ENCODE assay signal across 18 cellular contexts in the genomic region with DNA sequence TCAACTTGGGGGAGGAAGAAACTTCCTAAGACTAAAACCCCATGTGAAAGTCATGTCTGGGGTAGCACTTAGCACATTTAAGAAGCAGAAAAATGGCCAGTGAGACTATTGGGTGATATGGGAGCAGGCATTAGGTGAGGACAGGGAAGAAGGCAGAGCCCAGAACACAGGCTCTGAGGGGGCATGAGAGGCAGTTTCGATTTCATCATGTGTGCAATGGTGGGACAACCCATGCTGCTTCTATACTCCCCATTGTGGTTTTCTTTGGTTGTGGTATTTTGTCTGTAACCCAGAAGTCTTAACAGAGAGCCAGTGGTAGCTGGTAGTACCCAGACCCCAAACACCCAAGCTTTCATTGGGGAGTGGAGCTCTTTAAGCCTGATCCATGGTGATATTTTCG.
"Had no signal": no experiment of that assay in that cellular context is flagged by ENCODE, and none has a peak within 500 bp of the region (broad histone marks: within the 10 kb centered on the region; RNA-seq: fewer than 3 reads in every experiment).

No MANE protein-coding gene starts in this region.

- H3K9me3 Mint-ChIP-seq: activated CD4-positive, alpha-beta memory T cell treated with anti-CD3 and anti-CD28 coated beads, Interleukin-2, amount 10 ng/mL, durations not matched to agents 7 days and 5 days; activated naive CD8-positive, alpha-beta T cell treated with anti-CD3 and anti-CD28 coated beads, Interleukin-2, amount 10 ng/mL, durations not matched to agents 7 days and 5 days; neural crest cell had no signal

- H3K27ac ChIP-seq: body of pancreas, gastroesophageal sphincter, heart left ventricle, transverse colon, uterus had no signal

- H3K4me3 Mint-ChIP-seq: activated CD4-positive, alpha-beta memory T cell treated with anti-CD3 and anti-CD28 coated beads, Interleukin-2, amount 10 ng/mL, durations not matched to agents 7 days and 5 days; activated naive CD8-positive, alpha-beta T cell treated with anti-CD3 and anti-CD28 coated beads, Interleukin-2, amount 10 ng/mL, durations not matched to agents 7 days and 5 days; neural crest cell had no signal

- ATAC-seq: body of pancreas, esophagus mucosa, gastroesophageal sphincter, heart left ventricle, left ventricle myocardium superior had no signal

- H3K36me3 ChIP-seq: gastroesophageal sphincter, heart left ventricle, transverse colon, uterus had no signal

- H3K4me3 ChIP-seq: body of pancreas, gastroesophageal sphincter, heart left ventricle, transverse colon, uterus had no signal

- H3K36me3 Mint-ChIP-seq: activated naive CD8-positive, alpha-beta T cell treated with anti-CD3 and anti-CD28 coated beads, Interleukin-2, amount 10 ng/mL, durations not matched to agents 7 days and 5 days had no signal

- H3K27me3 ChIP-seq: body of pancreas, gastroesophageal sphincter, heart left ventricle, transverse colon, uterus had no signal

- H3K4me1 ChIP-seq: body of pancreas, gastroesophageal sphincter, heart left ventricle, transverse colon, uterus had no signal

- H3K9me3 ChIP-seq: body of pancreas, gastroesophageal sphincter, heart left ventricle, transverse colon, uterus had no signal

- DNase-seq: activated CD4-positive, alpha-beta memory T cell treated with anti-CD3 and anti-CD28 coated beads, Interleukin-2, amount 10 ng/mL, durations not matched to agents 7 days and 5 days; activated CD4-positive, alpha-beta T cell treated with anti-CD3 and anti-CD28 coated beads for 48 hours; activated CD4-positive, CD25-positive, alpha-beta regulatory T cell; activated naive CD8-positive, alpha-beta T cell treated with anti-CD3 and anti-CD28 coated beads, Interleukin-2, amount 10 ng/mL, durations not matched to agents 7 days and 5 days; body of pancreas; caudate nucleus; heart left ventricle; left ventricle myocardium superior; stimulated activated CD4-positive, alpha-beta T cell treated with anti-CD3 and anti-CD28 coated beads, Interleukin-12 subunit alpha, Interleukin-12 subunit beta, amount 100 ng/mL, for 4 hours; stimulated activated CD4-positive, alpha-beta T cell treated with anti-CD3 and anti-CD28 coated beads, Interleukin-2, amount 100 ng/mL, for 24 hours; stimulated activated naive CD4-positive, alpha-beta T cell treated with Interleukin-2 at 50 U/mL for 16 hours; T1000; transverse colon; uterus had no signal

- H3K27ac Mint-ChIP-seq: activated CD4-positive, alpha-beta memory T cell treated with anti-CD3 and anti-CD28 coated beads, Interleukin-2, amount 10 ng/mL, durations not matched to agents 7 days and 5 days; activated naive CD8-positive, alpha-beta T cell treated with anti-CD3 and anti-CD28 coated beads, Interleukin-2, amount 10 ng/mL, durations not matched to agents 7 days and 5 days; progenitor cell of endocrine pancreas had no signal
